In the genomic region with DNA sequence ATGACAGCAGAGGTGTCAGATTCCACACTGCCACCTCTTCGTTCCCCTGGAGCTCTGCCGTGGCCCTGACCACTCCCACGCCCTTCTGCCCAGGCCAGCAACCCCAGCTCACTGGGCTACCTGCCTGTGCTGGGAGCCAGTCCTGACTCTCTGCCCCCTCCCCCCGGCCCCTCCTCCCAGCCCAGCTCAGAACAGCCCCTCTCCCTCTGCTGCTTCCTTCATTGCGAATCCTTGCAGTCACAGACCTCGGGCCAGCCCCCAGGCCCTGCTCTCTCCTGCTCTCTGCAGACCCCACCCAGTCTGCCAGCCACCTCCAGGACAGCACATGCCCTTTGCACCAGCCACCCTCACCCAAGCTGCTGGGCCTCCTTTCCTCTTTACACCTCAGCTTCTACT, we compare ENCODE assay signal across 21 cellular contexts.
A peak's percentile ranks its signal among the peaks of the same experiment; 100 is the strongest.
DNase-seq lines count a peak whose midpoint lies in the region; ATAC-seq and TF ChIP-seq lines count a peak whose summit lies in the region.
"Had no signal": no experiment of that assay in that cellular context is flagged by ENCODE, and none has a peak within 500 bp of the region (broad histone marks: within the 10 kb centered on the region; RNA-seq: fewer than 3 reads in every experiment).

No MANE protein-coding gene starts in this region.

- H3K9me3 ChIP-seq in BLaER1 treated with 17β-estradiol and CSF1 and Interleukin-3, amounts not matched to agents 10 nM and 100 nM (replicated peaks in 1 of 11) = peaks cover 0 to 1% (median 0%) of the 10 kb centered on the region in 11 experiments; a peak in 1 of 22 replicates
- no peaks in the 10 kb centered on the region for H3K9me3 ChIP-seq in HUES6 (ENCODE audit: control insufficient read depth, insufficient read depth, low read depth, low read length)
- H3K9me3 ChIP-seq in osteoblast (ENCODE audit: low read depth, low read length) = peaks cover 5% of the 10 kb centered on the region

- CTCF ChIA-PET in GM10248 (lab: Yijun Ruan, JAX) = no interaction called here

- no peak overlapping the region for H2AFZ ChIP-seq in osteoblast (ENCODE audit: low read length)

- peak overlapping the region; percentile 73 to 99 (median 89) for H3K4me2 ChIP-seq in BLaER1 treated with 17β-estradiol and CSF1 and Interleukin-3, amounts not matched to agents 10 nM and 100 nM
- no peak overlapping the region for H3K4me2 ChIP-seq in osteoblast (ENCODE audit: insufficient read depth, low read length)
- H3K4me2 ChIP-seq: KMS-11 had no signal

- ATAC-seq in GM21367 (IDR thresholded peaks at IDR 0.05; ENCODE audit: unreplicated experiment) (no peak), HG02588 (IDR thresholded peaks at IDR 0.05; ENCODE audit: unreplicated experiment) (no peak)
- ATAC-seq: PC-3, SK-N-SH treated with all-trans-retinoic acid at 6 μM for 48 hours had no signal

- peaks cover 0 to 8% (median 0%) of the 10 kb centered on the region in 11 experiments; a peak in 1 of 22 replicates for H3K36me3 ChIP-seq in BLaER1 treated with 17β-estradiol and CSF1 and Interleukin-3, amounts not matched to agents 10 nM and 100 nM
- H3K36me3 ChIP-seq in HUES6 (ENCODE audit: control insufficient read depth, insufficient read depth, low read length) = no peaks in the 10 kb centered on the region
- no peaks in the 10 kb centered on the region for H3K36me3 ChIP-seq in osteoblast (ENCODE audit: insufficient read depth, low read length)

- peaks cover 49 to 100% (median 98%) of the 10 kb centered on the region in 10 experiments for H3K4me1 ChIP-seq in BLaER1 treated with 17β-estradiol and CSF1 and Interleukin-3, amounts not matched to agents 10 nM and 100 nM
- H3K4me1 ChIP-seq in HUES6 (ENCODE audit: control insufficient read depth, insufficient read depth, low read length) (peaks cover 30% of the 10 kb centered on the region), osteoblast (ENCODE audit: insufficient read depth, low read length) (no peaks in the 10 kb centered on the region)

- DNase-seq in left kidney (ENCODE audit: low read depth, low spot score) (peak; percentile 74), osteoblast (ENCODE audit: insufficient read length, low spot score, missing footprints) (peak; percentile 62), NCI-H2196 treated with DMSO at 0.1 percent for 48 hours (lab: John Stamatoyannopoulos, UW; ENCODE audit: unreplicated experiment) (no peak), GM10248 (ENCODE audit: extremely low spot score) (no peak)
- DNase-seq: C1 segment of cervical spinal cord, GDM1, HFFc6, MV-4-11, NCI-H1417, NCI-H187, NCI-H345, NCI-H526, PC-3, RPMI8226, SIG-M5 had no signal

- peak overlapping the region in 3 of 10 experiments; percentile 50 to 60 (median 54); a peak in 3 of 20 replicates for H3K4me3 ChIP-seq in BLaER1 treated with 17β-estradiol and CSF1 and Interleukin-3, amounts not matched to agents 10 nM and 100 nM
- H3K4me3 ChIP-seq in HUES6 (ENCODE audit: low read depth, low read length) = no peak overlapping the region
- no peak overlapping the region for H3K4me3 ChIP-seq in osteoblast (ENCODE audit: insufficient read depth, low read length)

- POLR2A ChIA-PET in GM10248 (lab: Yijun Ruan, JAX) = no interaction called here

- H3K27me3 ChIP-seq in BLaER1 treated with 17β-estradiol and CSF1 and Interleukin-3, amounts not matched to agents 10 nM and 100 nM = peaks cover 0 to 25% (median 0%) of the 10 kb centered on the region in 11 experiments; a peak in 5 of 22 replicates
- no peaks in the 10 kb centered on the region for H3K27me3 ChIP-seq in HUES6 (ENCODE audit: control insufficient read depth, insufficient read depth, low read length)
- H3K27me3 ChIP-seq in osteoblast (ENCODE audit: insufficient read depth, low read length) = no peaks in the 10 kb centered on the region

- H3K27ac ChIP-seq in BLaER1 treated with 17β-estradiol and CSF1 and Interleukin-3, amounts not matched to agents 10 nM and 100 nM = peak overlapping the region in 8 of 11 experiments; percentile 17 to 80 (median 57); a peak in 13 of 22 replicates
- H3K27ac ChIP-seq in HUES6 (ENCODE audit: low read depth, low read length) (no peak overlapping the region), osteoblast (ENCODE audit: low read depth, low read length) (no peak overlapping the region)
- H3K27ac ChIP-seq: KMS-11 had no signal

- no peaks in the 10 kb centered on the region for H3K79me2 ChIP-seq in osteoblast (ENCODE audit: insufficient read depth, low read length)

- H3K9ac ChIP-seq in BLaER1 treated with 17β-estradiol and CSF1 and Interleukin-3, amounts not matched to agents 10 nM and 100 nM = peak overlapping the region in 7 of 11 experiments; percentile 36 to 80 (median 65); a peak in 11 of 22 replicates
- peak overlapping the region; percentile 28 for H3K9ac ChIP-seq in HUES6 (ENCODE audit: low read length)
- H3K9ac ChIP-seq: KMS-11 had no signal

- no peaks in the 10 kb centered on the region for H4K20me1 ChIP-seq in BLaER1 treated with 17β-estradiol and CSF1 and Interleukin-3, amounts not matched to agents 10 nM and 100 nM
- H4K20me1 ChIP-seq in osteoblast (ENCODE audit: insufficient read depth, low read length) = no peaks in the 10 kb centered on the region

- TF ChIP-seq CTCF in osteoblast (IDR thresholded peaks at IDR 0.05; ENCODE audit: extremely low read depth, low read depth, low read length) (no peak), GM10248 (IDR thresholded peaks at IDR 0.05; ENCODE audit: control extremely low read depth, extremely low read depth, low read depth, missing control alignments) (no peak)

Comparison
In these comparisons a context has a peak if more than half of its experiments do, and no peak if none do; other contexts are left out.
1. H3K27ac ChIP-seq: peak in BLaER1 treated with 17β-estradiol and CSF1 and Interleukin-3, amounts not matched to agents 10 nM and 100 nM (8 of 11); none in HUES6 (single experiment) and osteoblast (single experiment).
2. DNase-seq: peak in left kidney (single experiment) and osteoblast (single experiment); none in NCI-H2196 treated with DMSO at 0.1 percent for 48 hours (single experiment) and GM10248 (single experiment).